In genomic region chr10:26436848-26437247, GRCh38 we compare ENCODE assay signal across 18 cellular contexts. TPM values are rescaled to one million over a fixed set of nuclear protein-coding genes. Genes with fewer than 3 reads are reported as not detected.
DNase-seq lines count a peak whose midpoint lies in the region; ATAC-seq and TF ChIP-seq lines count a peak whose summit lies in the region.
"Had no signal": no experiment of that assay in that cellular context is flagged by ENCODE, and none has a peak within 500 bp of the region (broad histone marks: within the 10 kb centered on the region; RNA-seq: fewer than 3 reads in every experiment).

No MANE protein-coding gene starts in this region.

- peak overlapping the region; percentile 88 for H3K27ac Mint-ChIP-seq in central memory CD8-positive, alpha-beta T cell (ENCODE audit: low read depth)

- H3K9me3 ChIP-seq in right atrium auricular region (no peaks in the 10 kb centered on the region), ascending aorta (no peaks in the 10 kb centered on the region)
- H3K9me3 ChIP-seq: psoas muscle had no signal

- peaks cover 10% of the 10 kb centered on the region for H3K36me3 Mint-ChIP-seq in central memory CD8-positive, alpha-beta T cell (ENCODE audit: insufficient read depth)

- no peak overlapping the region for H3K27ac ChIP-seq in right atrium auricular region
- H3K27ac ChIP-seq in ascending aorta: no peak overlapping the region
- H3K27ac ChIP-seq: psoas muscle had no signal

- H3K27me3 ChIP-seq in right atrium auricular region (no peaks in the 10 kb centered on the region), ascending aorta (no peaks in the 10 kb centered on the region)

- no peaks in the 10 kb centered on the region for H3K27me3 Mint-ChIP-seq in central memory CD8-positive, alpha-beta T cell

- H3K4me1 ChIP-seq in right atrium auricular region (peaks cover 0 to 6% of the 10 kb centered on the region in 2 donors), ascending aorta (no peaks in the 10 kb centered on the region)
- H3K4me1 ChIP-seq: psoas muscle had no signal

- no peaks in the 10 kb centered on the region for H3K36me3 ChIP-seq in right atrium auricular region
- no peaks in the 10 kb centered on the region for H3K36me3 ChIP-seq in ascending aorta

- no peak for ATAC-seq in central memory CD8-positive, alpha-beta T cell (replicated peaks; ENCODE audit: extremely low read depth, poor library complexity, severe bottlenecking)
- no peak for ATAC-seq in stimulated activated naive CD8-positive, alpha-beta T cell treated with anti-CD3 and anti-CD28 coated beads, Interleukin-15, Interleukin-2, amounts not matched to agents 100 U/mL and 50 U/mL, for 24 hours
- ATAC-seq in HG03342 (IDR thresholded peaks at IDR 0.05; ENCODE audit: unreplicated experiment): no peak

- peak overlapping the region; percentile 90 for H3K4me3 Mint-ChIP-seq in central memory CD8-positive, alpha-beta T cell

- intact Hi-C loops in cardiac septum (cut with DNase I) (no loop called here), ascending aorta (cut with DNase I) (no loop called here)

- H3K4me1 Mint-ChIP-seq in central memory CD8-positive, alpha-beta T cell: peaks cover 40% of the 10 kb centered on the region

- H3K4me3 ChIP-seq in right atrium auricular region (no peak overlapping the region), NB4 (ENCODE audit: low read depth, low read length) (peak overlapping the region; percentile 46), ascending aorta (no peak overlapping the region)
- H3K4me3 ChIP-seq: psoas muscle had no signal

- TF ChIP-seq CTCF in right atrium auricular region (IDR thresholded peaks at IDR 0.05) (no peak), NB4 (IDR thresholded peaks at IDR 0.05; ENCODE audit: low read depth, low read length) (no peak), ascending aorta (IDR thresholded peaks at IDR 0.05) (no peak)

- DNase-seq in cardiac septum (ENCODE audit: low spot score) (peak; percentile 79), right atrium auricular region (ENCODE audit: low spot score) (no peak), NB4 (ENCODE audit: low read depth) (no peak), ascending aorta (ENCODE audit: low spot score in 2 of 2) (no peak), C1 segment of cervical spinal cord (lab: John Stamatoyannopoulos, UW) (no peak)
- no peak for DNase-seq in central memory CD8-positive, alpha-beta T cell (ENCODE audit: low spot score in 2 of 2)
- DNase-seq in stimulated activated naive CD8-positive, alpha-beta T cell treated with anti-CD3 and anti-CD28 coated beads, Interleukin-15, Interleukin-2, amounts not matched to agents 100 U/mL and 50 U/mL, for 24 hours: peak; percentile 34
- DNase-seq: activated CD8-positive, alpha-beta memory T cell treated with anti-CD3 and anti-CD28 coated beads for 24 hours; activated gamma-delta T cell treated with Interleukin-2 at 50 U/mL for 16 hours; effector CD8-positive, alpha-beta T cell; hippocampal formation; NCI-H187; NCI-H446 treated with DMSO at 0.1 percent for 48 hours; psoas muscle had no signal

- no peaks in the 10 kb centered on the region for H3K9me3 Mint-ChIP-seq in central memory CD8-positive, alpha-beta T cell

- no peak for TF ChIP-seq POLR2A in NB4 (IDR thresholded peaks at IDR 0.05; ENCODE audit: extremely low read depth, insufficient read length)

RNA-seq across cellular contexts. Expression of gene APBB1IP, which starts 1.3 kb away (rescaled TPM):
- 2.5 TPM for total RNA-seq in cardiac septum
- 1 to 10 TPM; 1.4 to 3.1 TPM for total RNA-seq in right atrium auricular region
- total RNA-seq in ascending aorta: not detected
- total RNA-seq: bronchial epithelial cell, H1, SK-MEL-5 had no signal

Comparison
In these comparisons a context has a peak if more than half of its experiments do, and no peak if none do; other contexts are left out.
1. DNase-seq: peak in cardiac septum (single experiment) and stimulated activated naive CD8-positive, alpha-beta T cell treated with anti-CD3 and anti-CD28 coated beads, Interleukin-15, Interleukin-2, amounts not matched to agents 100 U/mL and 50 U/mL, for 24 hours (single experiment); none in right atrium auricular region (single experiment), NB4 (single experiment), central memory CD8-positive, alpha-beta T cell (0 of 2), ascending aorta (0 of 2) and C1 segment of cervical spinal cord (0 of 14).